24 cellular contexts compared by ENCODE assay signal in the genomic region with DNA sequence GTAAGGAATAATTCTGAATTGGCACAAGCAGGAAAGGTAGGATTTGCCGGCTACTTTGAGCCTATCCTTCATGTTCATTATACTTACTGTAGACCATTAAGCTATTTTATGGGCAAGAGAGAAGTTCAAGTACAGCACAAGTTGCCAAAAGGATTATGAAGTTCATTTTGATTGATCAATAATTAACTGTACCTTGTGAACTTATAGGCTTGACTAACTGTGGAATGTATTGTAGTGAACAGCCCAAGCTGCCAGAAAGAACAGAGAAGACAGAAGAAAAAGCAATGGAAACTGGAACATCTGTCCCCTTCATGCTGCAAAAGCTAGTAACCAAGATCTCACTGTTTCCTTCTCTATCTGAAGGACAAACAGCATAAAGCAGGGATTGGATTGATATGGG.
"Had no signal": no experiment of that assay in that cellular context is flagged by ENCODE, and none has a peak within 500 bp of the region (broad histone marks: within the 10 kb centered on the region; RNA-seq: fewer than 3 reads in every experiment).

No MANE protein-coding gene starts in this region.

- ATAC-seq: heart right ventricle; left lobe of liver; left ventricle myocardium superior; lower lobe of right lung; natural killer cell; right cardiac atrium; sciatic nerve; stimulated activated effector memory CD8-positive, alpha-beta T cell treated with anti-CD3 and anti-CD28 coated beads, Interleukin-12 subunit alpha, Interleukin-12 subunit beta, amount 100 ng/mL, for 72 hours; upper lobe of right lung had no signal

- H3K4me2 ChIP-seq: hepatocyte had no signal

- H3K27me3 ChIP-seq: heart right ventricle, hepatocyte, ovary, spleen, suprapubic skin, tibial artery, upper lobe of right lung had no signal

- H3K79me2 ChIP-seq: hepatocyte had no signal

- H3K9me3 ChIP-seq: heart right ventricle, lower lobe of right lung, ovary, spleen, suprapubic skin, thoracic aorta, tibial artery, upper lobe of right lung had no signal

- H3K36me3 ChIP-seq: heart right ventricle, lower lobe of right lung, ovary, spleen, suprapubic skin, thoracic aorta, tibial artery, upper lobe of right lung had no signal

- H3K4me3 ChIP-seq: heart right ventricle, hepatocyte, lower lobe of right lung, ovary, skin epidermis, spleen, suprapubic skin, thoracic aorta, tibial artery, upper lobe of right lung had no signal

- H2AFZ ChIP-seq: hepatocyte had no signal

- DNase-seq: heart right ventricle; islet precursor cell; left ventricle myocardium superior; lower lobe of right lung; mammary epithelial cell; mesenchymal stem cell; naive B cell; natural killer cell; ovary; retina; right cardiac atrium; spleen; stimulated activated CD4-positive, alpha-beta T cell treated with anti-CD3 and anti-CD28 coated beads, Interleukin-4, amount 100 ng/mL, for 24 hours; stimulated activated naive CD4-positive, alpha-beta T cell; tibial artery; trophoblast cell; upper lobe of right lung had no signal

- H3K4me1 ChIP-seq: heart right ventricle, lower lobe of right lung, spleen, suprapubic skin, tibial artery, upper lobe of right lung had no signal

- H3K27ac ChIP-seq: heart right ventricle, hepatocyte, lower lobe of right lung, ovary, skin epidermis, spleen, suprapubic skin, thoracic aorta, tibial artery, upper lobe of right lung had no signal
